ENCODE assay signal across 15 cellular contexts in the genomic region with DNA sequence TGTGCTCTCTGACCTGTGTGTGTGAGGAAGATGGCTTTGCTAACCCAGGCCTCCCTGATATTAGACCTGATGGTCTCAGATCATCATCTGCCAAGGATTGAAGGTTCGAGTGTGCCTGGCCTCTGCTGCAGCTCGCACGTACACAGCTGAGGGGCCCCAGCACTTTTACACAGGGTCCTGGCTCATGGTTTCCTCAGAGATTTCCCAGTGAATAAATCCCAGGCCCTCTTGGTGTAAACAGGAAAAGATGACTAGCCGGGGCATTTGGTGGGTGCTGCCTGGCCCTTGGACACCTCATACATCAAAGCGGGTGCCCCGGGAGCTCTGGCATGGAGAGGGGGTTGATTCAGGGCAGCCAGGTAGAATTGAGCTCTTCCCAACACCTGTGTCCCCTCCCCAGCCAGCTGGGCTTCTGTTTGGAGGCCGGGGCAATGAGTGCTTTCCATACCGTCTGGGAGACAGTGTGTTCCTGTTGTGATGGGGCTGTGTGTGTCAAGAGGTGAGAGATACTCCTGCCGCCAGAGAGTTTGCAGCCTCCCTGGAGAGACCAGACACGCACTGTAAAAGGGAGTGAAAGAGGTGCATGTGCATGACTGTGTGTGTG.
"Had no signal": no experiment of that assay in that cellular context is flagged by ENCODE, and none has a peak within 500 bp of the region (broad histone marks: within the 10 kb centered on the region; RNA-seq: fewer than 3 reads in every experiment).

No MANE protein-coding gene starts in this region.

- H3K9me3 Mint-ChIP-seq: activated CD8-positive, alpha-beta T cell treated with anti-CD3 and anti-CD28 coated beads for 36 hours; activated naive CD8-positive, alpha-beta T cell treated with anti-CD3 and anti-CD28 coated beads, Interleukin-2, amount 10 ng/mL, durations not matched to agents 7 days and 5 days; memory B cell; nephron progenitor cell; WTC11 had no signal

- H3K4me1 Mint-ChIP-seq: activated naive CD8-positive, alpha-beta T cell treated with anti-CD3 and anti-CD28 coated beads, Interleukin-2, amount 10 ng/mL, durations not matched to agents 7 days and 5 days; memory B cell had no signal

- H3K27me3 Mint-ChIP-seq: activated CD8-positive, alpha-beta T cell treated with anti-CD3 and anti-CD28 coated beads for 36 hours; T-helper 17 cell had no signal

- H3K27ac ChIP-seq: brain microvascular endothelial cell, pancreas, sigmoid colon had no signal

- H3K4me3 ChIP-seq: pancreas, sigmoid colon had no signal

- H3K27me3 ChIP-seq: pancreas, sigmoid colon had no signal

- DNase-seq: activated CD4-positive, alpha-beta T cell treated with anti-CD3 and anti-CD28 coated beads for 48 hours; activated CD8-positive, alpha-beta T cell treated with anti-CD3 and anti-CD28 coated beads for 36 hours; activated gamma-delta T cell treated with Interleukin-2 at 50 U/mL for 16 hours; activated naive CD8-positive, alpha-beta T cell treated with anti-CD3 and anti-CD28 coated beads, Interleukin-2, amount 10 ng/mL, durations not matched to agents 7 days and 5 days; anterior cingulate cortex; brain microvascular endothelial cell; nephron progenitor cell; pancreas; sigmoid colon; stimulated activated CD4-positive, alpha-beta T cell treated with anti-CD3 and anti-CD28 coated beads, Interleukin-1b, Interleukin-23, amount 100 ng/mL, for 48 hours; T-helper 17 cell had no signal

- H3K36me3 ChIP-seq: brain microvascular endothelial cell, pancreas, sigmoid colon had no signal

- H3K36me3 Mint-ChIP-seq: activated naive CD8-positive, alpha-beta T cell treated with anti-CD3 and anti-CD28 coated beads, Interleukin-2, amount 10 ng/mL, durations not matched to agents 7 days and 5 days; memory B cell; WTC11 had no signal

- H3K4me3 Mint-ChIP-seq: activated CD8-positive, alpha-beta T cell treated with anti-CD3 and anti-CD28 coated beads for 36 hours; activated naive CD8-positive, alpha-beta T cell treated with anti-CD3 and anti-CD28 coated beads, Interleukin-2, amount 10 ng/mL, durations not matched to agents 7 days and 5 days; memory B cell; nephron progenitor cell; T-helper 17 cell; WTC11 had no signal

- H3K27ac Mint-ChIP-seq: activated CD8-positive, alpha-beta T cell treated with anti-CD3 and anti-CD28 coated beads for 36 hours; activated naive CD8-positive, alpha-beta T cell treated with anti-CD3 and anti-CD28 coated beads, Interleukin-2, amount 10 ng/mL, durations not matched to agents 7 days and 5 days; memory B cell; nephron progenitor cell; T-helper 17 cell; WTC11 had no signal

- FAIRE-seq: islet of Langerhans, pancreas, urothelium cell line had no signal

- H3K9me3 ChIP-seq: pancreas, sigmoid colon had no signal
